19 cellular contexts compared by ENCODE assay signal in the genomic region with DNA sequence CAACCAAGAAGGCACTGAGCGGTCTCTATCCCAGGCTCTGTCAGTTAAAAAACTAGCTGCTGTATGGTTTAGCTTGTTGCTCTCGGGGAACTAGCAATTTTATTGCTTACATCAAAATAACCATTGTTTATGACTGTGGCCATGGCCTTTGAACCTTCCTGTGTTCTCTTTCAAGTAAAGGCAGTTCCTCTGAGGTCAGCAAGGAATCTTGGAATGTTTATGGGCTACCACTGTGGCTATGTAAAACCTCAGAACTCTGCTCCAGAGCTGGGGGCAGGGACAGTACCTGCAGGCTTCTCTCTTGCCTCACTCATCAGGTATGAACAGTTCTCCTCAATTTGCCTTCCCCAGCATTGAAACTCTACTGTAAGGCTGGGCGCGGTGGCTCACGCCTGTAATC.
DNase-seq lines count a peak whose midpoint lies in the region; ATAC-seq and TF ChIP-seq lines count a peak whose summit lies in the region.
"Had no signal": no experiment of that assay in that cellular context is flagged by ENCODE, and none has a peak within 500 bp of the region (broad histone marks: within the 10 kb centered on the region; RNA-seq: fewer than 3 reads in every experiment).

No MANE protein-coding gene starts in this region.

- no peaks in the 10 kb centered on the region for H3K4me1 ChIP-seq in aorta (ENCODE audit: control insufficient read depth in 1 of 2, insufficient read depth in 2 of 2, low read length in 2 of 2)
- H3K4me1 ChIP-seq: esophagus muscularis mucosa, prostate gland had no signal

- H3K36me3 ChIP-seq in aorta (ENCODE audit: control insufficient read depth in 1 of 2, insufficient read depth in 2 of 2, low read length in 1 of 2) (no peaks in the 10 kb centered on the region), brain microvascular endothelial cell (replicated peaks) (no peaks in the 10 kb centered on the region)
- H3K36me3 ChIP-seq: esophagus muscularis mucosa, prostate gland had no signal

- intact Hi-C loops in aorta (cut with DNase I), result no loop called here

- no peaks in the 10 kb centered on the region for H3K27me3 ChIP-seq in aorta (ENCODE audit: control insufficient read depth in 1 of 2, insufficient read depth in 2 of 2, low read length in 1 of 2)
- H3K27me3 ChIP-seq in brain microvascular endothelial cell (replicated peaks), result no peaks in the 10 kb centered on the region
- H3K27me3 ChIP-seq: esophagus muscularis mucosa had no signal

- DNase-seq in ACHN (peak; percentile 2), HK-2 (ENCODE audit: unreplicated experiment) (peak; percentile 1), astrocyte of the hippocampus (ENCODE audit: low read depth, low spot score) (peak; percentile 83), iris pigment epithelial cell (ENCODE audit: low read depth) (peak; percentile 15), aorta (no peak), NCI-H1092 treated with DMSO at 0.1 percent for 48 hours (lab: John Stamatoyannopoulos, UW) (no peak), brain microvascular endothelial cell (no peak), pons (ENCODE audit: low spot score) (no peak)
- DNase-seq: activated CD4-positive, alpha-beta T cell treated with anti-CD3 and anti-CD28 coated beads, Interleukin-2, amount 10 ng/mL, durations not matched to agents 24 days and 14 days; cerebellar nuclear complex; effector CD8-positive, alpha-beta T cell; Kasumi-1; NCI-H2107; NCI-H510A treated with DMSO at 0.1 percent for 48 hours; small intestine; stimulated activated CD4-positive, alpha-beta T cell treated with anti-CD3 and anti-CD28 coated beads, Interleukin-4, amount 100 ng/mL, for 24 hours had no signal

- no peak for TF ChIP-seq CTCF in brain microvascular endothelial cell (IDR thresholded peaks at IDR 0.05; ENCODE audit: low read depth, low read length, missing control alignments)

- H3K4me3 ChIP-seq in aorta (ENCODE audit: low read length in 2 of 2) (no peak overlapping the region), brain microvascular endothelial cell (ENCODE audit: low read depth, low read length) (no peak overlapping the region)
- H3K4me3 ChIP-seq: A549, esophagus muscularis mucosa, prostate gland had no signal

- no peak overlapping the region for H3K27ac ChIP-seq in aorta (ENCODE audit: low read depth in 1 of 2, low read length in 2 of 2)
- H3K27ac ChIP-seq in brain microvascular endothelial cell, result no peak overlapping the region
- H3K27ac ChIP-seq: A549, esophagus muscularis mucosa, prostate gland had no signal

- no peaks in the 10 kb centered on the region for H3K9me3 ChIP-seq in aorta (ENCODE audit: control insufficient read depth, low read length)
- H3K9me3 ChIP-seq: A549, esophagus muscularis mucosa, prostate gland had no signal

- 80 to 85% methylated on average over 5 of the region's 5 CpGs for WGBS in aorta, 2 donors

- no peak for ATAC-seq in aorta (ENCODE audit: low FRiP score)

- in situ Hi-C loops in ACHN (cut with HindIII; ENCODE audit: low pct_ligation_motif_present, low pct_unique_long_range_greater_than_20kb, low sequenced_read_pairs), result no loop called here
- in situ Hi-C loops in brain microvascular endothelial cell (cut with HindIII; ENCODE audit: low pct_ligation_motif_present, low sequenced_read_pairs), result no loop called here

Comparison
In these comparisons a context has a peak if more than half of its experiments do, and no peak if none do; other contexts are left out.
1. DNase-seq: peak in ACHN (single experiment), HK-2 (single experiment), astrocyte of the hippocampus (single experiment) and iris pigment epithelial cell (single experiment); none in aorta (0 of 2), NCI-H1092 treated with DMSO at 0.1 percent for 48 hours (single experiment), brain microvascular endothelial cell (single experiment) and pons (single experiment).